Comparison of ENCODE assay signal across 1 cellular context in genomic region chr15:34941181-34941580, GRCh38.
TF ChIP-seq lines count a peak whose summit lies in the region.

No MANE protein-coding gene starts in this region.

TF ChIP-seq in K562, 482 proteins besides CTCF, POLR2A, EP300 and RAD21 (continued from another document):
- no peak for TF ChIP-seq MTA1 (IDR thresholded peaks at IDR 0.05; ENCODE audit: borderline replicate concordance)
- TF ChIP-seq WHSC1 (IDR thresholded peaks at IDR 0.05; ENCODE audit: low read length) = no peak
- peak; percentile 83 for TF ChIP-seq ZNF316 (IDR thresholded peaks at IDR 0.05)
- TF ChIP-seq C11orf30 (IDR thresholded peaks at IDR 0.05; ENCODE audit: low read depth) = peak; percentile 62; the same call in 1 of the 2 replicates
- TF ChIP-seq BRD4 (IDR thresholded peaks at IDR 0.05) = no peak
- TF ChIP-seq ZNF239 (CRISPR knock-in tag; IDR thresholded peaks at IDR 0.05) = no peak
- TF ChIP-seq MAFF (IDR thresholded peaks at IDR 0.05; ENCODE audit: low read length) = peak; percentile 52
